In the genomic region with DNA sequence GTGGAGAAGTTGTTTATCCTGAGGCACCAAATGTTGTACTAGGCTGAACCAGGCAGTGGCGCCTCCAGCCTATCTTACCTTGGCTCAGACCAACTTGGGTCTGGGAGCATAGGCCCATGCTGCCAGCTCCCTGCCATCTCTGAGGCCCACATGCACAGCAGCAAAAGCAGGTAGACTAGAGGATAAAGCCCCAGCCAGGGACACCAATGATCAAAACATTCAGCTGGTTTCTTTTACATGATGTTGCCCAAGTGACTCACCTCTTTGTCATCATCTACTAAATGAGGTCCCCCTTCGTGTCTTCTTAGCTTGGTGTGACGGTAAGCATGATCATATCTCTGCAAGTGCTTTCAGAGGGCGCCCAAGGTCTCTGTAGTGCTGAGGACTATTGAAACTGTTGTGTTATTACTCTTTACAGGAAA, we compare ENCODE assay signal across 9 cellular contexts.
DNase-seq lines count a peak whose midpoint lies in the region; ATAC-seq and TF ChIP-seq lines count a peak whose summit lies in the region.
"Had no signal": no experiment of that assay in that cellular context is flagged by ENCODE, and none has a peak within 500 bp of the region (broad histone marks: within the 10 kb centered on the region; RNA-seq: fewer than 3 reads in every experiment).

No MANE protein-coding gene starts in this region.

- H3K27me3 Mint-ChIP-seq in activated CD4-positive, alpha-beta memory T cell treated with anti-CD3 and anti-CD28 coated beads, Interleukin-2, amount 10 ng/mL, durations not matched to agents 7 days and 5 days: no peaks in the 10 kb centered on the region

- H3K27ac ChIP-seq in upper lobe of right lung (no peak overlapping the region), upper lobe of left lung (no peak overlapping the region), caudate nucleus (ENCODE audit: low read depth, low read length) (no peak overlapping the region)

- H3K4me1 ChIP-seq in upper lobe of right lung (no peaks in the 10 kb centered on the region), upper lobe of left lung (no peaks in the 10 kb centered on the region)

- peaks cover 5% of the 10 kb centered on the region for H3K9me3 Mint-ChIP-seq in activated CD4-positive, alpha-beta memory T cell treated with anti-CD3 and anti-CD28 coated beads, Interleukin-2, amount 10 ng/mL, durations not matched to agents 7 days and 5 days
- H3K9me3 Mint-ChIP-seq: type B pancreatic cell had no signal

- no peaks in the 10 kb centered on the region for H3K36me3 Mint-ChIP-seq in activated CD4-positive, alpha-beta memory T cell treated with anti-CD3 and anti-CD28 coated beads, Interleukin-2, amount 10 ng/mL, durations not matched to agents 7 days and 5 days (ENCODE audit: low read depth)
- H3K36me3 Mint-ChIP-seq: type B pancreatic cell had no signal

- peak; percentile 59 for DNase-seq in stimulated activated CD4-positive, alpha-beta T cell treated with anti-CD3 and anti-CD28 coated beads, Interleukin-15, amount 100 ng/mL, for 24 hours
- DNase-seq in stimulated activated CD4-positive, alpha-beta T cell treated with anti-CD3 and anti-CD28 coated beads, Interleukin-12 subunit alpha, Interleukin-12 subunit beta, amount 100 ng/mL, for 4 hours: no peak
- peak; percentile 72 for DNase-seq in activated CD4-positive, alpha-beta memory T cell treated with anti-CD3 and anti-CD28 coated beads, Interleukin-2, amount 10 ng/mL, durations not matched to agents 7 days and 5 days
- no peak for DNase-seq in upper lobe of right lung
- DNase-seq in upper lobe of left lung: no peak
- no peak for DNase-seq in DMS 273 treated with DMSO at 0.1 percent for 48 hours (lab: John Stamatoyannopoulos, UW)
- DNase-seq in caudate nucleus (lab: John Stamatoyannopoulos, UW): no peak

- ATAC-seq in HG03039 (IDR thresholded peaks at IDR 0.05; ENCODE audit: unreplicated experiment) (peak; percentile 61), upper lobe of right lung (peak; percentile 39), upper lobe of left lung (ENCODE audit: low FRiP score in 2 of 2) (no peak)

- TF ChIP-seq CTCF in upper lobe of right lung (IDR thresholded peaks at IDR 0.05): no peak
- no peak for TF ChIP-seq CTCF in upper lobe of left lung (IDR thresholded peaks at IDR 0.05)

- H3K36me3 ChIP-seq in upper lobe of right lung: no peaks in the 10 kb centered on the region
- H3K36me3 ChIP-seq in upper lobe of left lung: no peaks in the 10 kb centered on the region

- intact Hi-C loops in upper lobe of right lung (cut with DNase I): no loop called here

- H3K4me1 Mint-ChIP-seq in activated CD4-positive, alpha-beta memory T cell treated with anti-CD3 and anti-CD28 coated beads, Interleukin-2, amount 10 ng/mL, durations not matched to agents 7 days and 5 days: peaks cover 67% of the 10 kb centered on the region

- 86 to 87% methylated on average over 3 to 4 of the region's 4 CpGs for WGBS in upper lobe of left lung, 2 donors

- POLR2A ChIA-PET in activated CD4-positive, alpha-beta memory T cell treated with anti-CD3 and anti-CD28 coated beads, Interleukin-2, amount 10 ng/mL, durations not matched to agents 7 days and 5 days (lab: Charles Lee): interaction anchor here (1.2 to 1.9 kb wide), 3 partner anchors 9 to 24 kb away, joined by 3 to 7 read pairs (median 7); no protein-coding TSS in a partner anchor

- H3K27me3 ChIP-seq in upper lobe of right lung: no peaks in the 10 kb centered on the region
- no peaks in the 10 kb centered on the region for H3K27me3 ChIP-seq in upper lobe of left lung

- H3K4me3 Mint-ChIP-seq in activated CD4-positive, alpha-beta memory T cell treated with anti-CD3 and anti-CD28 coated beads, Interleukin-2, amount 10 ng/mL, durations not matched to agents 7 days and 5 days: no peak overlapping the region
- H3K4me3 Mint-ChIP-seq: type B pancreatic cell had no signal

- no peak overlapping the region for H3K4me3 ChIP-seq in upper lobe of right lung
- no peak overlapping the region for H3K4me3 ChIP-seq in upper lobe of left lung

- no peak for TF ChIP-seq EP300 in upper lobe of left lung (IDR thresholded peaks at IDR 0.05)

- peak overlapping the region; percentile 80 for H3K27ac Mint-ChIP-seq in activated CD4-positive, alpha-beta memory T cell treated with anti-CD3 and anti-CD28 coated beads, Interleukin-2, amount 10 ng/mL, durations not matched to agents 7 days and 5 days
- H3K27ac Mint-ChIP-seq: type B pancreatic cell had no signal

- no peaks in the 10 kb centered on the region for H3K9me3 ChIP-seq in upper lobe of right lung
- H3K9me3 ChIP-seq in upper lobe of left lung: no peaks in the 10 kb centered on the region

- TF ChIP-seq POLR2A in upper lobe of left lung (IDR thresholded peaks at IDR 0.05): no peak

- CTCF ChIA-PET in activated CD4-positive, alpha-beta memory T cell treated with anti-CD3 and anti-CD28 coated beads, Interleukin-2, amount 10 ng/mL, durations not matched to agents 7 days and 5 days (lab: Charles Lee): interaction anchor here (0.6 to 1.7 kb wide), 4 partner anchors 17 to 209 kb away, joined by 3 to 8 read pairs (median 4); partner anchors contain the start of gene ZW10

Comparison
In these comparisons a context has a peak if more than half of its experiments do, and no peak if none do; other contexts are left out.
1. DNase-seq: peak in stimulated activated CD4-positive, alpha-beta T cell treated with anti-CD3 and anti-CD28 coated beads, Interleukin-15, amount 100 ng/mL, for 24 hours (single experiment) and activated CD4-positive, alpha-beta memory T cell treated with anti-CD3 and anti-CD28 coated beads, Interleukin-2, amount 10 ng/mL, durations not matched to agents 7 days and 5 days (single experiment); none in stimulated activated CD4-positive, alpha-beta T cell treated with anti-CD3 and anti-CD28 coated beads, Interleukin-12 subunit alpha, Interleukin-12 subunit beta, amount 100 ng/mL, for 4 hours (single experiment), upper lobe of right lung (single experiment), upper lobe of left lung (0 of 2), DMS 273 treated with DMSO at 0.1 percent for 48 hours (single experiment) and caudate nucleus (0 of 61).
2. ATAC-seq: peak in HG03039 (single experiment) and upper lobe of right lung (single experiment); none in upper lobe of left lung (0 of 2).